18 cellular contexts compared by ENCODE assay signal in the genomic region with DNA sequence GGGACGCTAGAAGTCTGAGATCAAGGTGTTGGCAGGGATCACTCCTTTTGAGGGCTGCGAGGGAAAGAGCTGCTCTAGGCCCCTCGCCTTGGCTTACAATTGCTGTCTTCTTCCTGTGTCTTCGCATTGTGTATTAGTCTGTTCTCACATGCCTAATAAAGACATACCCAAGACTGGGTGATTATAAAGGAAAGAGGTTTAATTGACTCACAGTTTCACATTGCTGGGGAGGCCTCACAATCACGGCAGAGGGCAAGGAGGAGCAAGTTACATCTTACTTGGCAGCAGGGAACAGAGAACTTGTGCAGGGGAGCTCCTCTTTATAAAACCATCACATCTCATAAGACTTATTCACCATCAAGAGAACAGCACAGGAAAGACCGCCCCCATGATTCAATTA.
A peak's percentile ranks its signal among the peaks of the same experiment; 100 is the strongest.
DNase-seq lines count a peak whose midpoint lies in the region; ATAC-seq and TF ChIP-seq lines count a peak whose summit lies in the region.
"Had no signal": no experiment of that assay in that cellular context is flagged by ENCODE, and none has a peak within 500 bp of the region (broad histone marks: within the 10 kb centered on the region; RNA-seq: fewer than 3 reads in every experiment).

No MANE protein-coding gene starts in this region.

- H3K4me1 Mint-ChIP-seq in activated CD4-positive, alpha-beta memory T cell treated with anti-CD3 and anti-CD28 coated beads for 36 hours (ENCODE audit: low read depth), result peaks cover 40% of the 10 kb centered on the region
- H3K4me1 Mint-ChIP-seq in activated CD4-positive, alpha-beta memory T cell treated with anti-CD3 and anti-CD28 coated beads, Interleukin-2, amount 10 ng/mL, durations not matched to agents 7 days and 5 days, result peaks cover 36% of the 10 kb centered on the region
- peaks cover 22% of the 10 kb centered on the region for H3K4me1 Mint-ChIP-seq in glutamatergic neuron (ENCODE audit: low read depth, unreplicated experiment)
- H3K4me1 Mint-ChIP-seq in stimulated activated naive CD8-positive, alpha-beta T cell treated with anti-CD3 and anti-CD28 coated beads, Interleukin-15, amount 100 ng/mL, for 72 hours, result peaks cover 44% of the 10 kb centered on the region

- peaks cover 21% of the 10 kb centered on the region for H3K36me3 Mint-ChIP-seq in activated CD4-positive, alpha-beta memory T cell treated with anti-CD3 and anti-CD28 coated beads for 36 hours
- peaks cover 31% of the 10 kb centered on the region for H3K36me3 Mint-ChIP-seq in activated CD4-positive, alpha-beta memory T cell treated with anti-CD3 and anti-CD28 coated beads, Interleukin-2, amount 10 ng/mL, durations not matched to agents 7 days and 5 days (ENCODE audit: low read depth)
- peaks cover 14% of the 10 kb centered on the region for H3K36me3 Mint-ChIP-seq in glutamatergic neuron (ENCODE audit: unreplicated experiment)

- POLR2A ChIA-PET in activated CD4-positive, alpha-beta memory T cell treated with anti-CD3 and anti-CD28 coated beads for 36 hours (lab: Charles Lee), result interaction anchor here (1.5 kb wide), 1 partner anchor 82 kb away, joined by 5 read pairs; no protein-coding TSS in a partner anchor
- POLR2A ChIA-PET in activated CD4-positive, alpha-beta memory T cell treated with anti-CD3 and anti-CD28 coated beads, Interleukin-2, amount 10 ng/mL, durations not matched to agents 7 days and 5 days (lab: Charles Lee), result interaction anchor here (0.8 to 2.5 kb wide), 4 partner anchors 9 to 559 kb away, joined by 3 to 8 read pairs (median 3); a partner anchor contains a TSS

- H3K27ac Mint-ChIP-seq in activated CD4-positive, alpha-beta memory T cell treated with anti-CD3 and anti-CD28 coated beads for 36 hours, result peak overlapping the region; percentile 39
- no peak overlapping the region for H3K27ac Mint-ChIP-seq in activated CD4-positive, alpha-beta memory T cell treated with anti-CD3 and anti-CD28 coated beads, Interleukin-2, amount 10 ng/mL, durations not matched to agents 7 days and 5 days
- peak overlapping the region; percentile 45 for H3K27ac Mint-ChIP-seq in glutamatergic neuron (ENCODE audit: unreplicated experiment)
- peak overlapping the region in 1 of 2 donors; percentile 40 for H3K27ac Mint-ChIP-seq in stimulated activated naive CD8-positive, alpha-beta T cell treated with anti-CD3 and anti-CD28 coated beads, Interleukin-15, amount 100 ng/mL, for 72 hours

- peak; percentile 42 for DNase-seq in activated CD4-positive, alpha-beta memory T cell treated with anti-CD3 and anti-CD28 coated beads for 36 hours
- DNase-seq in activated CD4-positive, alpha-beta memory T cell treated with anti-CD3 and anti-CD28 coated beads, Interleukin-2, amount 10 ng/mL, durations not matched to agents 7 days and 5 days, result no peak
- peak; percentile 33 for DNase-seq in stimulated activated CD4-positive, alpha-beta T cell treated with anti-CD3 and anti-CD28 coated beads, Interleukin-1b, Interleukin-23, amount 100 ng/mL, for 48 hours
- DNase-seq in stimulated activated CD4-positive, alpha-beta T cell treated with anti-CD3 and anti-CD28 coated beads, Interleukin-2, amount 100 ng/mL, for 48 hours, result no peak
- DNase-seq in glutamatergic neuron (no peak), SHP77 treated with DMSO at 0.1 percent for 48 hours (lab: John Stamatoyannopoulos, UW) (no peak)
- peak in 1 of 2 donors; percentile 25 for DNase-seq in stimulated activated naive CD8-positive, alpha-beta T cell treated with anti-CD3 and anti-CD28 coated beads, Interleukin-15, amount 100 ng/mL, for 72 hours
- DNase-seq: CD8-positive, alpha-beta memory T cell; DMS53; EL; GOT3; KBM-7; NCI-H1105; NCI-H2081 treated with DMSO at 0.1 percent for 48 hours had no signal

- CTCF ChIA-PET in activated CD4-positive, alpha-beta memory T cell treated with anti-CD3 and anti-CD28 coated beads for 36 hours (lab: Charles Lee), result interaction anchor here (0.5 to 3.0 kb wide), 3 partner anchors 9 to 226 kb away, joined by 3 to 23 read pairs (median 5); no protein-coding TSS in a partner anchor
- CTCF ChIA-PET in activated CD4-positive, alpha-beta memory T cell treated with anti-CD3 and anti-CD28 coated beads, Interleukin-2, amount 10 ng/mL, durations not matched to agents 7 days and 5 days (lab: Charles Lee), result interaction anchor here (0.6 to 1.3 kb wide), 2 partner anchors 13 to 502 kb away, joined by 3 to 5 read pairs; no protein-coding TSS in a partner anchor

- H3K4me3 Mint-ChIP-seq in activated CD4-positive, alpha-beta memory T cell treated with anti-CD3 and anti-CD28 coated beads for 36 hours, result no peak overlapping the region
- H3K4me3 Mint-ChIP-seq in activated CD4-positive, alpha-beta memory T cell treated with anti-CD3 and anti-CD28 coated beads, Interleukin-2, amount 10 ng/mL, durations not matched to agents 7 days and 5 days, result no peak overlapping the region
- H3K4me3 Mint-ChIP-seq in glutamatergic neuron (ENCODE audit: unreplicated experiment), result no peak overlapping the region
- H3K4me3 Mint-ChIP-seq in stimulated activated naive CD8-positive, alpha-beta T cell treated with anti-CD3 and anti-CD28 coated beads, Interleukin-15, amount 100 ng/mL, for 72 hours, result peak overlapping the region in 1 of 2 donors; percentile 6
- H3K4me3 Mint-ChIP-seq: CD8-positive, alpha-beta memory T cell had no signal

- intact Hi-C loops in activated CD4-positive, alpha-beta memory T cell treated with anti-CD3 and anti-CD28 coated beads for 36 hours (cut with micrococcal nuclease), result no loop called here

- no peaks in the 10 kb centered on the region for H3K27me3 Mint-ChIP-seq in activated CD4-positive, alpha-beta memory T cell treated with anti-CD3 and anti-CD28 coated beads for 36 hours
- no peaks in the 10 kb centered on the region for H3K27me3 Mint-ChIP-seq in activated CD4-positive, alpha-beta memory T cell treated with anti-CD3 and anti-CD28 coated beads, Interleukin-2, amount 10 ng/mL, durations not matched to agents 7 days and 5 days
- peaks cover 1% of the 10 kb centered on the region for H3K27me3 Mint-ChIP-seq in glutamatergic neuron (ENCODE audit: unreplicated experiment)
- H3K27me3 Mint-ChIP-seq in stimulated activated naive CD8-positive, alpha-beta T cell treated with anti-CD3 and anti-CD28 coated beads, Interleukin-15, amount 100 ng/mL, for 72 hours, result no peaks in the 10 kb centered on the region
- H3K27me3 Mint-ChIP-seq: CD8-positive, alpha-beta memory T cell had no signal

- no peak for TF ChIP-seq CTCF in glutamatergic neuron (IDR thresholded peaks at IDR 0.05; ENCODE audit: partially characterized antibody, unreplicated experiment)

- H3K9me3 Mint-ChIP-seq in activated CD4-positive, alpha-beta memory T cell treated with anti-CD3 and anti-CD28 coated beads for 36 hours, result peaks cover 24% of the 10 kb centered on the region
- H3K9me3 Mint-ChIP-seq in activated CD4-positive, alpha-beta memory T cell treated with anti-CD3 and anti-CD28 coated beads, Interleukin-2, amount 10 ng/mL, durations not matched to agents 7 days and 5 days, result peaks cover 21% of the 10 kb centered on the region
- peaks cover 15% of the 10 kb centered on the region for H3K9me3 Mint-ChIP-seq in glutamatergic neuron (ENCODE audit: unreplicated experiment)
- H3K9me3 Mint-ChIP-seq in stimulated activated naive CD8-positive, alpha-beta T cell treated with anti-CD3 and anti-CD28 coated beads, Interleukin-15, amount 100 ng/mL, for 72 hours, result peaks cover 24 to 32% of the 10 kb centered on the region in 2 donors

- peak; percentile 77 for ATAC-seq in stimulated activated naive CD8-positive, alpha-beta T cell treated with anti-CD3 and anti-CD28 coated beads, Interleukin-15, amount 100 ng/mL, for 72 hours
- ATAC-seq in HG02938 (IDR thresholded peaks at IDR 0.05; ENCODE audit: unreplicated experiment), result no peak
- ATAC-seq: A549, HepG2, Panc1 had no signal

Comparison
In these comparisons a context has a peak if more than half of its experiments do, and no peak if none do; other contexts are left out.
1. DNase-seq: peak in activated CD4-positive, alpha-beta memory T cell treated with anti-CD3 and anti-CD28 coated beads for 36 hours (single experiment) and stimulated activated CD4-positive, alpha-beta T cell treated with anti-CD3 and anti-CD28 coated beads, Interleukin-1b, Interleukin-23, amount 100 ng/mL, for 48 hours (single experiment); none in activated CD4-positive, alpha-beta memory T cell treated with anti-CD3 and anti-CD28 coated beads, Interleukin-2, amount 10 ng/mL, durations not matched to agents 7 days and 5 days (single experiment), stimulated activated CD4-positive, alpha-beta T cell treated with anti-CD3 and anti-CD28 coated beads, Interleukin-2, amount 100 ng/mL, for 48 hours (0 of 2), glutamatergic neuron (single experiment) and SHP77 treated with DMSO at 0.1 percent for 48 hours (single experiment).